ENCODE assay signal across 25 cellular contexts in the genomic region with DNA sequence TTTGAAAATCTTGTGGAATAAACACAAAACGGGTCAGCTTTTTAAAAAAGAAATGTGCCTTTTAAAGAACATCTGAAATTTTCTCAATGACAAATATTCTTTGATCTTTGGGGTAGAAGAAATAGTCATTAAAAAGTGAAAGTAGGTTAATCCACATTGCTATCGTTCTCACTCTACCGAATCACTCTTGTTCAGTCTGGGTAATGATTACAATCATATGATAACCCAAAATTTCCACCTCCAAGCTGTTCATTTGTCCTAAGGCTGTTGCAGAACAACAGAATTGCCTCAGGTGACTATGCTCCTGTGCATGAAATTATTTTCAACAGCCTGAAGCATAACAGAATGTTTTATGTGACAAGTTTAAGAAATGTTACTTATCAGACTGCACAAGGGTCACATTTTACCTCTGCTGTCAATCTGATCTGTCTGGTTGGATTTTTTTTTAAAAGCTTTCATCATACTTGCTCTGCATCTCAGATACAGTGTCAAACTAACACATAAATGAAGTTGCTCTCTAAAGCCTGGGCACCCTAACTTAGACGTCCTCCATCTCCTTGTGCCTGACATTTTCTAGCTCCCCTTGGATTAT.
DNase-seq lines count a peak whose midpoint lies in the region; ATAC-seq, FAIRE-seq and TF ChIP-seq lines count a peak whose summit lies in the region.
"Had no signal": no experiment of that assay in that cellular context is flagged by ENCODE, and none has a peak within 500 bp of the region (broad histone marks: within the 10 kb centered on the region; RNA-seq: fewer than 3 reads in every experiment).

No MANE protein-coding gene starts in this region.

- WGBS in liver: 22% methylated on average over 4 of the region's 4 CpGs
- 0% methylated on average over 4 of the region's 4 CpGs for WGBS in HepG2 (ENCODE audit: low lambda C conversion rate)
- 96% methylated on average over 2 of the region's 4 CpGs for WGBS in mesenchymal stem cell
- no CpG with 5 or more reads among the region's 4 CpGs for WGBS in mesendoderm (ENCODE audit: extremely low coverage, insufficient coverage, low lambda C conversion rate)

- TF ChIP-seq RAD21 in liver (IDR thresholded peaks at IDR 0.05): no peak
- TF ChIP-seq RAD21 in HepG2 (CRISPR knock-in tag; IDR thresholded peaks at IDR 0.05): no peak

- no peaks in the 10 kb centered on the region for H3K79me1 ChIP-seq in mesenchymal stem cell (replicated peaks; ENCODE audit: low read length, poor library complexity, severe bottlenecking)
- H3K79me1 ChIP-seq in mesendoderm (ENCODE audit: low read length): no peaks in the 10 kb centered on the region

- no TSS peak for BruUV-seq in HepG2 (replicated peaks; lab: Mats Ljungman, UMichigan)

- in situ Hi-C loops in HepG2 (cut with HindIII; ENCODE audit: extremely low pct_ligation_motif_present, low pct_unique_long_range_greater_than_20kb): no loop called here

- H3K14ac ChIP-seq in mesenchymal stem cell (ENCODE audit: low read length in 2 of 2): no peak overlapping the region

- H2AK5ac ChIP-seq in mesenchymal stem cell (ENCODE audit: low read length, severe bottlenecking) (no peak overlapping the region), mesendoderm (ENCODE audit: low read length) (no peak overlapping the region)

- peaks cover 0 to 14% (median 7%) of the 10 kb centered on the region in 4 donors for H3K4me1 ChIP-seq in liver (ENCODE audit: control insufficient read depth in 4 of 4, insufficient read depth in 4 of 4, low read length in 3 of 4)
- H3K4me1 ChIP-seq in HepG2 (ENCODE audit: insufficient read depth, low read length): no peaks in the 10 kb centered on the region
- peaks cover 8% of the 10 kb centered on the region for H3K4me1 ChIP-seq in endocrine pancreas (ENCODE audit: control insufficient read depth, insufficient read depth, low read length)
- H3K4me1 ChIP-seq in mesenchymal stem cell (ENCODE audit: control insufficient read depth, insufficient read depth, low read depth, low read length): no peaks in the 10 kb centered on the region
- no peaks in the 10 kb centered on the region for H3K4me1 ChIP-seq in mesendoderm (ENCODE audit: control insufficient read depth, low read depth, low read length)
- H3K4me1 ChIP-seq: BLaER1, HAP-1 had no signal

- H2BK12ac ChIP-seq in mesenchymal stem cell (ENCODE audit: low read length in 2 of 2): no peak overlapping the region

- CTCF ChIA-PET in HepG2 (lab: Yijun Ruan, JAX; ENCODE audit: low intra/inter-chr PET ratio, low total read pairs): no interaction called here

- POLR2A ChIA-PET in HepG2 (lab: Yijun Ruan, JAX): no interaction called here

- H2BK15ac ChIP-seq in mesenchymal stem cell (ENCODE audit: low read depth, poor library complexity, severe bottlenecking): no peak overlapping the region
- no peak overlapping the region for H2BK15ac ChIP-seq in mesendoderm (replicated peaks; ENCODE audit: low read depth)

- FAIRE-seq in HepG2 (lab: Jason Lieb, UNC): no peak
- FAIRE-seq: GM12878 had no signal

- no peak overlapping the region for H3K18ac ChIP-seq in mesenchymal stem cell (ENCODE audit: low read depth in 1 of 2, low read length in 2 of 2)
- H3K18ac ChIP-seq in mesendoderm (ENCODE audit: low read length): no peak overlapping the region

- H3K9me3 ChIP-seq in liver (ENCODE audit: control insufficient read depth in 4 of 4, low read length in 3 of 4) (peaks cover 0 to 2% (median 0%) of the 10 kb centered on the region in 4 donors), HepG2 (ENCODE audit: low read length) (no peaks in the 10 kb centered on the region), endocrine pancreas (ENCODE audit: control insufficient read depth, low read length) (no peaks in the 10 kb centered on the region), mesenchymal stem cell (ENCODE audit: control insufficient read depth, low read length) (peaks cover 6% of the 10 kb centered on the region)
- H3K9me3 ChIP-seq: BLaER1, HAP-1 had no signal

- H3K27ac ChIP-seq in liver (ENCODE audit: low read depth in 1 of 2, low read length in 2 of 2) (peak overlapping the region; percentile 13 to 66), HepG2 (ENCODE audit: extremely low read length, insufficient read depth, low read length) (no peak overlapping the region), mesenchymal stem cell (ENCODE audit: low read length, poor library complexity, severe bottlenecking) (no peak overlapping the region), mesendoderm (ENCODE audit: low read depth, low read length) (no peak overlapping the region)
- H3K27ac ChIP-seq: BLaER1, HL-60 had no signal

- no peak overlapping the region for H2AFZ ChIP-seq in HepG2 (ENCODE audit: low read length)
- H2AFZ ChIP-seq in mesenchymal stem cell (ENCODE audit: low read depth, low read length): no peak overlapping the region

- H4K20me1 ChIP-seq in HepG2 (ENCODE audit: insufficient read depth, low read length): no peaks in the 10 kb centered on the region
- H4K20me1 ChIP-seq: BLaER1 had no signal

- H3K36me3 ChIP-seq in liver (ENCODE audit: control insufficient read depth in 4 of 4, insufficient read depth in 3 of 4, low read depth in 1 of 4, low read length in 3 of 4) (no peaks in the 10 kb centered on the region), HepG2 (replicated peaks in 1 of 2; ENCODE audit: control insufficient read depth in 1 of 2, insufficient read depth in 2 of 2, low read length in 2 of 2) (no peaks in the 10 kb centered on the region), endocrine pancreas (ENCODE audit: control insufficient read depth, insufficient read depth, low read length) (no peaks in the 10 kb centered on the region), mesenchymal stem cell (ENCODE audit: control insufficient read depth in 1 of 2, insufficient read depth in 2 of 2, low read depth in 1 of 2, low read length in 2 of 2) (no peaks in the 10 kb centered on the region), mesendoderm (ENCODE audit: control insufficient read depth, insufficient read depth, low read length) (no peaks in the 10 kb centered on the region)
- H3K36me3 ChIP-seq: BLaER1, HAP-1 had no signal

- no peak overlapping the region for H2BK5ac ChIP-seq in mesenchymal stem cell (ENCODE audit: low read depth, low read length, poor library complexity, severe bottlenecking)
- H2BK5ac ChIP-seq in mesendoderm (ENCODE audit: low read length): no peak overlapping the region

- no peak overlapping the region for H2BK120ac ChIP-seq in mesenchymal stem cell (ENCODE audit: low read depth, low read length)
- H2BK120ac ChIP-seq in mesendoderm (ENCODE audit: low read depth, low read length): no peak overlapping the region

- TF ChIP-seq EP300 in HepG2 (IDR thresholded peaks at IDR 0.05; ENCODE audit: low read depth in 2 of 2, low read length in 2 of 2): no peak
- no peak for TF ChIP-seq EP300 in HepG2 (CRISPR knock-in tag; IDR thresholded peaks at IDR 0.05; ENCODE audit: borderline replicate concordance)

- ATAC-seq in HepG2: no peak
- no peak for ATAC-seq in GM18909 (IDR thresholded peaks at IDR 0.05; ENCODE audit: poor library complexity, unreplicated experiment)
- ATAC-seq: GM12878, GM23338 had no signal

- no peak overlapping the region for H3K56ac ChIP-seq in mesendoderm (ENCODE audit: low read length)

- H3K4ac ChIP-seq in mesenchymal stem cell (ENCODE audit: low read depth in 1 of 2, low read length in 2 of 2): no peak overlapping the region
- no peak overlapping the region for H3K4ac ChIP-seq in mesendoderm (ENCODE audit: low read depth, low read length)

- H3K27me3 ChIP-seq in liver (ENCODE audit: control insufficient read depth in 4 of 4, insufficient read depth in 4 of 4, low read length in 3 of 4) (no peaks in the 10 kb centered on the region), HepG2 (ENCODE audit: control insufficient read depth in 1 of 2, insufficient read depth in 2 of 2, low read length in 2 of 2) (no peaks in the 10 kb centered on the region; a peak in 1 of 5 replicates), endocrine pancreas (ENCODE audit: control insufficient read depth, insufficient read depth, low read length) (no peaks in the 10 kb centered on the region), mesenchymal stem cell (ENCODE audit: control insufficient read depth in 1 of 2, insufficient read depth in 1 of 2, low read length in 2 of 2) (no peaks in the 10 kb centered on the region), mesendoderm (ENCODE audit: insufficient read depth, low read length, poor library complexity) (no peaks in the 10 kb centered on the region)
- H3K27me3 ChIP-seq: BLaER1 had no signal

- no peak overlapping the region for H4K91ac ChIP-seq in mesenchymal stem cell (ENCODE audit: low read length)

- H3K79me2 ChIP-seq in HepG2 (ENCODE audit: insufficient read depth, low read length): no peaks in the 10 kb centered on the region
- no peaks in the 10 kb centered on the region for H3K79me2 ChIP-seq in mesendoderm (ENCODE audit: control insufficient read depth, insufficient read depth, low read length)

- TF ChIP-seq CTCF in liver (IDR thresholded peaks at IDR 0.05; ENCODE audit: low read depth, low read length, missing input control) (no peak), HepG2 (CRISPR knock-in tag; IDR thresholded peaks at IDR 0.05) (no peak)

- H3K4me3 ChIP-seq in liver (ENCODE audit: low read depth in 1 of 3, low read length in 3 of 3): peak overlapping the region; percentile 14 to 56 (median 19)
- H3K4me3 ChIP-seq in HepG2 (replicated peaks in 1 of 3; ENCODE audit: insufficient read depth in 1 of 3, low read depth in 2 of 3, low read length in 3 of 3): no peak overlapping the region
- peak overlapping the region; percentile 57 for H3K4me3 ChIP-seq in endocrine pancreas (ENCODE audit: control insufficient read depth, insufficient read depth, low read length)
- no peak overlapping the region for H3K4me3 ChIP-seq in mesenchymal stem cell (ENCODE audit: insufficient read depth in 1 of 2, low read depth in 1 of 2, low read length in 2 of 2)
- no peak overlapping the region for H3K4me3 ChIP-seq in mesendoderm (ENCODE audit: low read length)
- H3K4me3 ChIP-seq: BLaER1, GM12878, GM23338, HAP-1 had no signal

- H4K8ac ChIP-seq in mesenchymal stem cell (ENCODE audit: low read length) (no peak overlapping the region), mesendoderm (ENCODE audit: low read depth, low read length) (no peak overlapping the region)

- no peak overlapping the region for H4K5ac ChIP-seq in mesendoderm (ENCODE audit: low read length)

- intact Hi-C loops in HepG2 (cut with micrococcal nuclease; ENCODE audit: unreplicated experiment): no loop called here

- H3K23ac ChIP-seq in mesenchymal stem cell (ENCODE audit: low read length in 2 of 2) (no peak overlapping the region), mesendoderm (ENCODE audit: low read length) (no peak overlapping the region)

- no peak for TF ChIP-seq POLR2A in HepG2 (IDR thresholded peaks at IDR 0.05; ENCODE audit: insufficient read depth in 1 of 2, low read depth in 2 of 2, low read length in 2 of 2)

- no peak overlapping the region for H3K4me2 ChIP-seq in HepG2 (ENCODE audit: low read depth, low read length)
- no peak overlapping the region for H3K4me2 ChIP-seq in mesenchymal stem cell (ENCODE audit: low read length, poor library complexity, severe bottlenecking)
- H3K4me2 ChIP-seq in mesendoderm (ENCODE audit: low read length): no peak overlapping the region
- H3K4me2 ChIP-seq: BLaER1, GM23338 had no signal

- DNase-seq in HepG2 (ENCODE audit: low spot score) (no peak), mesenchymal stem cell (no peak), mesendoderm (no peak), T-helper 1 cell (no peak)
- DNase-seq in stimulated activated naive CD4-positive, alpha-beta T cell (lab: John Stamatoyannopoulos, UW): no peak
- DNase-seq: CD4-positive, alpha-beta T cell; COR-L47; DMS79 treated with DMSO at 0.1 percent for 48 hours; KBM-7; MM.1S; NCI-H1048; NCI-H1436 treated with DMSO at 0.1 percent for 48 hours; NCI-H1930; NCI-H345; NCI-H524; NCI-H82; SHP77 had no signal

- H3K9ac ChIP-seq in liver (ENCODE audit: low read depth in 1 of 2, low read length in 2 of 2): peak overlapping the region; percentile 39 to 59
- no peak overlapping the region for H3K9ac ChIP-seq in HepG2 (ENCODE audit: insufficient read depth, low read depth, low read length)
- no peak overlapping the region for H3K9ac ChIP-seq in endocrine pancreas (ENCODE audit: control insufficient read depth, insufficient read depth, low read length)
- H3K9ac ChIP-seq in mesenchymal stem cell (ENCODE audit: low read length): peak overlapping the region; percentile 25
- no peak overlapping the region for H3K9ac ChIP-seq in mesendoderm (ENCODE audit: low read length)
- H3K9ac ChIP-seq: BLaER1 had no signal

Comparison
In these comparisons a context has a peak if more than half of its experiments do, and no peak if none do; other contexts are left out.
1. H3K27ac ChIP-seq: peak in liver (2 of 2); none in HepG2 (single experiment), mesenchymal stem cell (single experiment) and mesendoderm (single experiment).
2. H3K4me3 ChIP-seq: peak in liver (3 of 3) and endocrine pancreas (single experiment); none in HepG2 (0 of 3), mesenchymal stem cell (0 of 2) and mesendoderm (single experiment).
3. H3K9ac ChIP-seq: peak in liver (2 of 2) and mesenchymal stem cell (single experiment); none in HepG2 (single experiment), endocrine pancreas (single experiment) and mesendoderm (single experiment).